8 cellular contexts compared by ENCODE assay signal in genomic region chr6:20534295-20534897, GRCh38. TPM values are rescaled to one million over a fixed set of nuclear protein-coding genes. Genes with fewer than 3 reads are reported as not detected.
DNase-seq lines count a peak whose midpoint lies in the region; ATAC-seq, FAIRE-seq and TF ChIP-seq lines count a peak whose summit lies in the region.

TSS of gene CDKAL1 (plus strand) at chr6:20534457. CDS start at chr6:20546351, 11,894 bp downstream.

- H3K36me3 ChIP-seq in right atrium auricular region (no peaks in the 10 kb centered on the region), psoas muscle (ENCODE audit: insufficient read depth in 1 of 2, low read depth in 1 of 2) (peaks cover 2 to 8% of the 10 kb centered on the region in 2 donors)

- H3K27ac Mint-ChIP-seq in T-helper 1 cell treated with Interleukin-12 subunit alpha and Interleukin-12 subunit beta and Interleukin-4 antibody, amounts not matched to agents 30 μg/mL and 1 μg/mL, for 36 hours = peak within 1 kb of the TSS; percentile 98

- H3K36me3 Mint-ChIP-seq in T-helper 1 cell treated with Interleukin-12 subunit alpha and Interleukin-12 subunit beta and Interleukin-4 antibody, amounts not matched to agents 30 μg/mL and 1 μg/mL, for 36 hours (ENCODE audit: low read depth) = peaks cover 11% of the 10 kb centered on the region

- H3K4me1 ChIP-seq in right atrium auricular region = peaks cover 0 to 18% of the 10 kb centered on the region in 2 donors
- peaks cover 13% of the 10 kb centered on the region for H3K4me1 ChIP-seq in psoas muscle

- FAIRE-seq in urothelium cell line (lab: Jason Lieb, UNC) = no peak

- H3K27ac ChIP-seq in right atrium auricular region = peak within 1 kb of the TSS; percentile 81 to 87
- peak within 1 kb of the TSS; percentile 86 for H3K27ac ChIP-seq in psoas muscle

- in situ Hi-C loops in GM13977 (cut with MboI; ENCODE audit: low pct_unique_long_range_greater_than_20kb, low sequenced_read_pairs, unreplicated experiment) = loop anchor here (5.0 to 25.0 kb wide), 3 partner anchors 140 to 447 kb away; no protein-coding TSS in a partner anchor

- peak; percentile 78 for ATAC-seq in HG02884 (IDR thresholded peaks at IDR 0.05; ENCODE audit: unreplicated experiment)
- peak; percentile 90 to 98 (median 96) for ATAC-seq in psoas muscle

- H3K9me3 ChIP-seq in right atrium auricular region (no peaks in the 10 kb centered on the region), psoas muscle (no peaks in the 10 kb centered on the region)

- no peak for TF ChIP-seq CTCF in GM13977 (IDR thresholded peaks at IDR 0.05; ENCODE audit: extremely low read depth, insufficient read depth, missing control alignments)
- no peak for TF ChIP-seq CTCF in right atrium auricular region (IDR thresholded peaks at IDR 0.05)
- TF ChIP-seq CTCF in psoas muscle (IDR thresholded peaks at IDR 0.05) = no peak

- peaks cover 0 to 3% of the 10 kb centered on the region in 2 donors for H3K27me3 ChIP-seq in right atrium auricular region
- no peaks in the 10 kb centered on the region for H3K27me3 ChIP-seq in psoas muscle (ENCODE audit: insufficient read depth in 3 of 3, low read length in 2 of 3)

- no peaks in the 10 kb centered on the region for H3K9me3 Mint-ChIP-seq in T-helper 1 cell treated with Interleukin-12 subunit alpha and Interleukin-12 subunit beta and Interleukin-4 antibody, amounts not matched to agents 30 μg/mL and 1 μg/mL, for 36 hours

- peaks cover 36% of the 10 kb centered on the region for H3K4me1 Mint-ChIP-seq in T-helper 1 cell treated with Interleukin-12 subunit alpha and Interleukin-12 subunit beta and Interleukin-4 antibody, amounts not matched to agents 30 μg/mL and 1 μg/mL, for 36 hours (ENCODE audit: low read depth)

- peak within 1 kb of the TSS; percentile 97 for H3K4me3 Mint-ChIP-seq in T-helper 1 cell treated with Interleukin-12 subunit alpha and Interleukin-12 subunit beta and Interleukin-4 antibody, amounts not matched to agents 30 μg/mL and 1 μg/mL, for 36 hours

- intact Hi-C loops in psoas muscle (cut with DNase I) = loop anchor here (5.0 kb wide), 1 partner anchor 132 kb away; the partner anchor contains the start of gene E2F3 (in 2 of the 2)

- WGBS in psoas muscle, 3 donors = 0% methylated on average over 21 of the region's 21 CpGs

- peak within 1 kb of the TSS; percentile 86 to 87 for H3K4me3 ChIP-seq in right atrium auricular region
- peak within 1 kb of the TSS; percentile 93 for H3K4me3 ChIP-seq in psoas muscle

- H3K27me3 Mint-ChIP-seq in T-helper 1 cell treated with Interleukin-12 subunit alpha and Interleukin-12 subunit beta and Interleukin-4 antibody, amounts not matched to agents 30 μg/mL and 1 μg/mL, for 36 hours (ENCODE audit: low read depth) = no peaks in the 10 kb centered on the region

- DNase-seq in GM13977 (ENCODE audit: low spot score) = peak; percentile 64
- peak; percentile 81 for DNase-seq in NCI-H1694 (lab: John Stamatoyannopoulos, UW)
- DNase-seq in amygdala (lab: John Stamatoyannopoulos, UW) = peak; percentile 9 to 95 (median 75)
- DNase-seq in right atrium auricular region (ENCODE audit: low spot score) = peak; percentile 93
- peak; percentile 90 to 93 for DNase-seq in psoas muscle
- DNase-seq in urothelium cell line (ENCODE audit: low spot score) = peak; percentile 76

RNA-seq across cellular contexts. Expression of gene CDKAL1, which starts in this region (rescaled TPM):
- 10 to 100 TPM in 1 of 2 donors, 1 to 10 TPM in 1; 8.8 to 10.5 TPM for total RNA-seq in right atrium auricular region
- 10 to 100 TPM; 12.9 to 16.1 (median 15.0) TPM for total RNA-seq in psoas muscle
- polyA plus RNA-seq in psoas muscle = 1 to 10 TPM; 4.5 to 9.0 (median 4.6) TPM

Comparison
In these comparisons a context has a peak if more than half of its experiments do, and no peak if none do; other contexts are left out.
1. Peak in every context shown above with its lines: DNase-seq, ATAC-seq, H3K4me3 ChIP-seq and H3K27ac ChIP-seq.